2 cellular contexts compared by ENCODE assay signal in the genomic region with DNA sequence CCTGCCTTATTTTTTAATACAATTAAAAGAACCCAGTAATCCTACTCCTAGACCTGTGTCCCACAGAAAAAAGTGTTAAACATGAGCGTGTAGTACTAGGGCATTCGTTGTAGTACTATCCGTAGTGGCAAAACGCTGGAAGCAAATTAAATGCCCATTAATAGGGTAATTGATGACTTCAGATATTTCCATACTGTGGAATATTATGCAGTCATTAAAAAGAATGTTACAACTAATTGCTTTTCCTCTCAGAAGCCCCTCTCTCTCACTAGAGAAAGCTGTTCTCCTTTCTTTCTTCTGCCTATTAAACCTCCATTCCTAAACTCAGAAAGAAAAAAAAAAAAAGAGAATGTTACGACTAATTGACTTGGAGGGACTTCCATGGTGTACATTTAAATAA.
TF ChIP-seq lines count a peak whose summit lies in the region.

No MANE protein-coding gene starts in this region.

TF ChIP-seq in HEK293, 187 proteins besides CTCF, POLR2A, EP300 and RAD21:
- TF ChIP-seq PRDM1 (tag by site-specific recombination; IDR thresholded peaks at IDR 0.05) (0 out of 2 replicates have a peak, but pooled peaks have one; percentile 6), KLF8 (tag by site-specific recombination; IDR thresholded peaks at IDR 0.05) (no peak), HOXA7 (CRISPR knock-in tag; IDR thresholded peaks at IDR 0.05; ENCODE audit: borderline replicate concordance) (no peak), ZNF146 (tag by site-specific recombination; IDR thresholded peaks at IDR 0.05) (peak; percentile 98), ZNF514 (tag by site-specific recombination; IDR thresholded peaks at IDR 0.05) (no peak), MYNN (tag by site-specific recombination; IDR thresholded peaks at IDR 0.05; ENCODE audit: borderline replicate concordance) (no peak), ZNF510 (tag by site-specific recombination; IDR thresholded peaks at IDR 0.05; ENCODE audit: insufficient replicate concordance) (no peak)
- TF ChIP-seq, protein P1, sequence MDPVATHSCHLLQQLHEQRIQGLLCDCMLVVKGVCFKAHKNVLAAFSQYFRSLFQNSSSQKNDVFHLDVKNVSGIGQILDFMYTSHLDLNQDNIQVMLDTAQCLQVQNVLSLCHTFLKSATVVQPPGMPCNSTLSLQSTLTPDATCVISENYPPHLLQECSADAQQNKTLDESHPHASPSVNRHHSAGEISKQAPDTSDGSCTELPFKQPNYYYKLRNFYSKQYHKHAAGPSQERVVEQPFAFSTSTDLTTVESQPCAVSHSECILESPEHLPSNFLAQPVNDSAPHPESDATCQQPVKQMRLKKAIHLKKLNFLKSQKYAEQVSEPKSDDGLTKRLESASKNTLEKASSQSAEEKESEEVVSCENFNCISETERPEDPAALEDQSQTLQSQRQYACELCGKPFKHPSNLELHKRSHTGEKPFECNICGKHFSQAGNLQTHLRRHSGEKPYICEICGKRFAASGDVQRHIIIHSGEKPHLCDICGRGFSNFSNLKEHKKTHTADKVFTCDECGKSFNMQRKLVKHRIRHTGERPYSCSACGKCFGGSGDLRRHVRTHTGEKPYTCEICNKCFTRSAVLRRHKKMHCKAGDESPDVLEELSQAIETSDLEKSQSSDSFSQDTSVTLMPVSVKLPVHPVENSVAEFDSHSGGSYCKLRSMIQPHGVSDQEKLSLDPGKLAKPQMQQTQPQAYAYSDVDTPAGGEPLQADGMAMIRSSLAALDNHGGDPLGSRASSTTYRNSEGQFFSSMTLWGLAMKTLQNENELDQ (tag by site-specific recombination; IDR thresholded peaks at IDR 0.05; ENCODE audit: low read depth) = no peak
- TF ChIP-seq, protein P2, sequence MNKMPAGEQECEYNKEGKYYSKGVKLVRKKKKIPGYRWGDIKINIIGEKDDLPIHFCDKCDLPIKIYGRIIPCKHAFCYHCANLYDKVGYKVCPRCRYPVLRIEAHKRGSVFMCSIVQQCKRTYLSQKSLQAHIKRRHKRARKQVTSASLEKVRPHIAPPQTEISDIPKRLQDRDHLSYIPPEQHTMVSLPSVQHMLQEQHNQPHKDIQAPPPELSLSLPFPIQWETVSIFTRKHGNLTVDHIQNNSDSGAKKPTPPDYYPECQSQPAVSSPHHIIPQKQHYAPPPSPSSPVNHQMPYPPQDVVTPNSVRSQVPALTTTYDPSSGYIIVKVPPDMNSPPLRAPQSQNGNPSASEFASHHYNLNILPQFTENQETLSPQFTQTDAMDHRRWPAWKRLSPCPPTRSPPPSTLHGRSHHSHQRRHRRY (tag by site-specific recombination; IDR thresholded peaks at IDR 0.05) = no peak
- TF ChIP-seq, protein P3, sequence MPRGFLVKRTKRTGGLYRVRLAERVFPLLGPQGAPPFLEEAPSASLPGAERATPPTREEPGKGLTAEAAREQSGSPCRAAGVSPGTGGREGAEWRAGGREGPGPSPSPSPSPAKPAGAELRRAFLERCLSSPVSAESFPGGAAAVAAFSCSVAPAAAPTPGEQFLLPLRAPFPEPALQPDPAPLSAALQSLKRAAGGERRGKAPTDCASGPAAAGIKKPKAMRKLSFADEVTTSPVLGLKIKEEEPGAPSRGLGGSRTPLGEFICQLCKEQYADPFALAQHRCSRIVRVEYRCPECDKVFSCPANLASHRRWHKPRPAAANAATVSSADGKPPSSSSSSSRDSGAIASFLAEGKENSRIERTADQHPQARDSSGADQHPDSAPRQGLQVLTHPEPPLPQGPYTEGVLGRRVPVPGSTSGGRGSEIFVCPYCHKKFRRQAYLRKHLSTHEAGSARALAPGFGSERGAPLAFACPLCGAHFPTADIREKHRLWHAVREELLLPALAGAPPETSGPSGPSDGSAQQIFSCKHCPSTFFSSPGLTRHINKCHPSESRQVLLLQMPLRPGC (tag by site-specific recombination; IDR thresholded peaks at IDR 0.05) = no peak
- TF ChIP-seq, protein P4, sequence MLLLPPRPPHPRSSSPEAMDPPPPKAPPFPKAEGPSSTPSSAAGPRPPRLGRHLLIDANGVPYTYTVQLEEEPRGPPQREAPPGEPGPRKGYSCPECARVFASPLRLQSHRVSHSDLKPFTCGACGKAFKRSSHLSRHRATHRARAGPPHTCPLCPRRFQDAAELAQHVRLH (tag by site-specific recombination; IDR thresholded peaks at IDR 0.05) = 0 out of 2 replicates have a peak, but pooled peaks have one; percentile 34
- TF ChIP-seq, protein P5, sequence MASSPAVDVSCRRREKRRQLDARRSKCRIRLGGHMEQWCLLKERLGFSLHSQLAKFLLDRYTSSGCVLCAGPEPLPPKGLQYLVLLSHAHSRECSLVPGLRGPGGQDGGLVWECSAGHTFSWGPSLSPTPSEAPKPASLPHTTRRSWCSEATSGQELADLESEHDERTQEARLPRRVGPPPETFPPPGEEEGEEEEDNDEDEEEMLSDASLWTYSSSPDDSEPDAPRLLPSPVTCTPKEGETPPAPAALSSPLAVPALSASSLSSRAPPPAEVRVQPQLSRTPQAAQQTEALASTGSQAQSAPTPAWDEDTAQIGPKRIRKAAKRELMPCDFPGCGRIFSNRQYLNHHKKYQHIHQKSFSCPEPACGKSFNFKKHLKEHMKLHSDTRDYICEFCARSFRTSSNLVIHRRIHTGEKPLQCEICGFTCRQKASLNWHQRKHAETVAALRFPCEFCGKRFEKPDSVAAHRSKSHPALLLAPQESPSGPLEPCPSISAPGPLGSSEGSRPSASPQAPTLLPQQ (tag by site-specific recombination; IDR thresholded peaks at IDR 0.05) = no peak
- TF ChIP-seq, protein P6, sequence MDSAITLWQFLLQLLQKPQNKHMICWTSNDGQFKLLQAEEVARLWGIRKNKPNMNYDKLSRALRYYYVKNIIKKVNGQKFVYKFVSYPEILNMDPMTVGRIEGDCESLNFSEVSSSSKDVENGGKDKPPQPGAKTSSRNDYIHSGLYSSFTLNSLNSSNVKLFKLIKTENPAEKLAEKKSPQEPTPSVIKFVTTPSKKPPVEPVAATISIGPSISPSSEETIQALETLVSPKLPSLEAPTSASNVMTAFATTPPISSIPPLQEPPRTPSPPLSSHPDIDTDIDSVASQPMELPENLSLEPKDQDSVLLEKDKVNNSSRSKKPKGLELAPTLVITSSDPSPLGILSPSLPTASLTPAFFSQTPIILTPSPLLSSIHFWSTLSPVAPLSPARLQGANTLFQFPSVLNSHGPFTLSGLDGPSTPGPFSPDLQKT (IDR thresholded peaks at IDR 0.05; ENCODE audit: borderline replicate concordance, low read depth, low read length) = no peak

TF ChIP-seq in K562, 482 proteins besides CTCF, POLR2A, EP300 and RAD21:
- TF ChIP-seq EZH2 (IDR thresholded peaks at IDR 0.05; ENCODE audit: borderline replicate concordance, low read depth, low read length) (no peak), RBM25 (IDR thresholded peaks at IDR 0.05; ENCODE audit: low read depth, low read length, severe bottlenecking) (peak; percentile 73), ZNF146 (CRISPR knock-in tag; IDR thresholded peaks at IDR 0.05; ENCODE audit: unreplicated experiment) (peak; percentile 78), FOSL1 (tag; conservative IDR thresholded peaks at IDR 0.05) (no peak)
- TF ChIP-seq, protein P7, sequence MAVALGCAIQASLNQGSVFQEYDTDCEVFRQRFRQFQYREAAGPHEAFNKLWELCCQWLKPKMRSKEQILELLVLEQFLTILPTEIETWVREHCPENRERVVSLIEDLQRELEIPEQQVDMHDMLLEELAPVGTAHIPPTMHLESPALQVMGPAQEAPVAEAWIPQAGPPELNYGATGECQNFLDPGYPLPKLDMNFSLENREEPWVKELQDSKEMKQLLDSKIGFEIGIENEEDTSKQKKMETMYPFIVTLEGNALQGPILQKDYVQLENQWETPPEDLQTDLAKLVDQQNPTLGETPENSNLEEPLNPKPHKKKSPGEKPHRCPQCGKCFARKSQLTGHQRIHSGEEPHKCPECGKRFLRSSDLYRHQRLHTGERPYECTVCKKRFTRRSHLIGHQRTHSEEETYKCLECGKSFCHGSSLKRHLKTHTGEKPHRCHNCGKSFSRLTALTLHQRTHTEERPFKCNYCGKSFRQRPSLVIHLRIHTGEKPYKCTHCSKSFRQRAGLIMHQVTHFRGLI (CRISPR knock-in tag; IDR thresholded peaks at IDR 0.05) = no peak
